19 cellular contexts compared by ENCODE assay signal in genomic region chr4:37241646-37242045, GRCh38. TPM values are rescaled to one million over a fixed set of nuclear protein-coding genes. Genes with fewer than 3 reads are reported as not detected.
DNase-seq lines count a peak whose midpoint lies in the region; ATAC-seq lines count a peak whose summit lies in the region.
"Had no signal": no experiment of that assay in that cellular context is flagged by ENCODE, and none has a peak within 500 bp of the region (broad histone marks: within the 10 kb centered on the region; RNA-seq: fewer than 3 reads in every experiment).

No MANE protein-coding gene starts in this region.

- no peak overlapping the region for H3K4me3 ChIP-seq in subcutaneous abdominal adipose tissue (ENCODE audit: low read depth in 1 of 5, low read length in 5 of 5)
- H3K4me3 ChIP-seq: PC-9, SJCRH30 had no signal

- no peak overlapping the region for H3K9ac ChIP-seq in subcutaneous abdominal adipose tissue (ENCODE audit: low read length in 5 of 5)

- H3K4me1 ChIP-seq in subcutaneous abdominal adipose tissue (ENCODE audit: control insufficient read depth in 5 of 5, insufficient read depth in 5 of 5, low read length in 5 of 5) = peaks cover 1 to 39% (median 36%) of the 10 kb centered on the region in 5 donors
- H3K4me1 ChIP-seq: SJCRH30 had no signal

- H3K27ac ChIP-seq in subcutaneous abdominal adipose tissue (ENCODE audit: low read depth, low read length) = peak overlapping the region; percentile 84
- H3K27ac ChIP-seq: PC-9, SJCRH30 had no signal

- no peak for DNase-seq in NCI-H146 treated with DMSO at 0.1 percent for 48 hours (lab: John Stamatoyannopoulos, UW; ENCODE audit: unreplicated experiment)
- no peak for DNase-seq in retina
- no peak for DNase-seq in dermis blood vessel endothelial cell
- DNase-seq: AML-193, COR-L47, DMS153, EL, H9, NCI-H1930, NCI-H2171, NCI-H446 treated with DMSO at 0.1 percent for 48 hours, NCI-H748 treated with DMSO at 0.1 percent for 48 hours, PC-9, SJCRH30, T-helper 17 cell had no signal

- no peaks in the 10 kb centered on the region for H3K9me3 ChIP-seq in subcutaneous abdominal adipose tissue (ENCODE audit: control insufficient read depth in 5 of 5, low read length in 5 of 5)
- H3K9me3 ChIP-seq: SJCRH30 had no signal

- H3K36me3 ChIP-seq in subcutaneous abdominal adipose tissue (ENCODE audit: control insufficient read depth in 5 of 5, insufficient read depth in 5 of 5, low read length in 5 of 5) = no peaks in the 10 kb centered on the region
- H3K36me3 ChIP-seq: SJCRH30 had no signal

- ATAC-seq in GM18858 (IDR thresholded peaks at IDR 0.05; ENCODE audit: unreplicated experiment) (peak; percentile 58), GM21529 (IDR thresholded peaks at IDR 0.05; ENCODE audit: unreplicated experiment) (peak; percentile 58), HG03045 (IDR thresholded peaks at IDR 0.05; ENCODE audit: unreplicated experiment) (peak; percentile 46)
- ATAC-seq: T-helper 17 cell had no signal

- H3K27me3 ChIP-seq in subcutaneous abdominal adipose tissue (ENCODE audit: control insufficient read depth in 5 of 5, insufficient read depth in 4 of 5, low read length in 5 of 5) = peaks cover 6 to 26% (median 10%) of the 10 kb centered on the region in 5 donors
- H3K27me3 ChIP-seq: SJCRH30 had no signal

RNA-seq across cellular contexts. Expression of gene NWD2, which starts 2.9 kb away (rescaled TPM):
- total RNA-seq in dermis blood vessel endothelial cell = not detected in 2 replicates
- total RNA-seq: H9, PC-9, T-helper 17 cell had no signal
